ENCODE assay signal across 8 cellular contexts in the genomic region with DNA sequence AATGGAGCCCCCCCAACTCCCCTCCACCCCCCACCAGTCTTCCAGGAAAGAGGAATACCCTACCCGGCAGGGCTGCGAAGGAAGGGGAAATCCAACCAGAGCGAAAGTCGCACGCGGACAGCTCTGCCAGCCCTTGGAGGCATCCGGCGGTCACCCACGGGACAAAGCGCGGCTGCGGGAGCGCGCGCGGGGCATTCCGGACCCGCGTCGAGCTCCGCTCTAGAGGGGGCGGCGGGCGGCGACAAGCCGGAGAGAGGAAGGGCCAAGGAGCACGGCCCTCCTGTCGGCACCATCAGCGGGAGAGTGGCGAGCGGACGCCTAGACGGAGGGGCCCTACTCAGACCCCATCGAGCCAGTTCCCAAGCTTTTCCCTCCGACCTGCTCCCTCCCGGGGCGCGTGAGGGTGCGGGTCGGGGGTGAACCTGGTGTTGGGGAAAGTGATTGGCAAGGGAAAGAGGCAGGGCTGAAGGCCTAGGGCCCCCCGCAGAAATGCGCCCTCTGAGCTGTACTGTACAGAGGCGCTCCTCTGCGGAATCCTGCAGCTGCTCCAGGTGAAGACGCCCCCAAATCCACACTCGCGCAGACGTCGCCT. TPM values are rescaled to one million over a fixed set of nuclear protein-coding genes. Genes with fewer than 3 reads are reported as not detected.
A peak's percentile ranks its signal among the peaks of the same experiment; 100 is the strongest.
DNase-seq lines count a peak whose midpoint lies in the region; ATAC-seq lines count a peak whose summit lies in the region.

No MANE protein-coding gene starts in this region.

- peaks cover 9% of the 10 kb centered on the region for H3K4me1 ChIP-seq in right cardiac atrium (ENCODE audit: control insufficient read depth, insufficient read depth, low read length)

- intact Hi-C loops in activated T-helper 2 cell treated with anti-CD3 and anti-CD28 coated beads, Interferon-gamma antibody, Interleukin-2, Interleukin-4, amounts not matched to agents 10 μg/mL and 5 μg/mL and 100 μg/mL, durations not matched to agents 14 hours and 24 hours and 36 hours (cut with micrococcal nuclease) = loop anchor here (1.0 to 5.0 kb wide), 4 partner anchors 40 to 155 kb away; no protein-coding TSS in a partner anchor
- intact Hi-C loops in right cardiac atrium (cut with DNase I) = loop anchor here in 1 of 4 donors (5.0 kb wide), 1 partner anchor 35 kb away; no protein-coding TSS in a partner anchor

- no peaks in the 10 kb centered on the region for H3K9me3 Mint-ChIP-seq in activated T-helper 2 cell treated with anti-CD3 and anti-CD28 coated beads, Interferon-gamma antibody, Interleukin-2, Interleukin-4, amounts not matched to agents 10 μg/mL and 5 μg/mL and 100 μg/mL, durations not matched to agents 14 hours and 24 hours and 36 hours

- H3K4me3 Mint-ChIP-seq in activated T-helper 2 cell treated with anti-CD3 and anti-CD28 coated beads, Interferon-gamma antibody, Interleukin-2, Interleukin-4, amounts not matched to agents 10 μg/mL and 5 μg/mL and 100 μg/mL, durations not matched to agents 14 hours and 24 hours and 36 hours (ENCODE audit: low read depth) = peak overlapping the region; percentile 75

- H3K27ac ChIP-seq in right cardiac atrium (ENCODE audit: low read length) (no peak overlapping the region), skin epidermis (peak overlapping the region in 17 of 21 experiments; percentile 19 to 86 (median 71))

- peaks cover 30% of the 10 kb centered on the region for H3K4me1 Mint-ChIP-seq in activated T-helper 2 cell treated with anti-CD3 and anti-CD28 coated beads, Interferon-gamma antibody, Interleukin-2, Interleukin-4, amounts not matched to agents 10 μg/mL and 5 μg/mL and 100 μg/mL, durations not matched to agents 14 hours and 24 hours and 36 hours (ENCODE audit: low read depth)

- ATAC-seq in HG02973 (IDR thresholded peaks at IDR 0.05; ENCODE audit: unreplicated experiment) = peak; percentile 15
- peak; percentile 11 to 35 for ATAC-seq in right cardiac atrium

- H3K4me3 ChIP-seq in right cardiac atrium (ENCODE audit: low read length) = peak overlapping the region; percentile 73
- peak overlapping the region; percentile 41 to 82 (median 68) for H3K4me3 ChIP-seq in skin epidermis

- WGBS in right cardiac atrium = 5% methylated on average over 49 of the region's 49 CpGs

- no peak overlapping the region for H3K27ac Mint-ChIP-seq in activated T-helper 2 cell treated with anti-CD3 and anti-CD28 coated beads, Interferon-gamma antibody, Interleukin-2, Interleukin-4, amounts not matched to agents 10 μg/mL and 5 μg/mL and 100 μg/mL, durations not matched to agents 14 hours and 24 hours and 36 hours

- no peaks in the 10 kb centered on the region for H3K27me3 ChIP-seq in right cardiac atrium (ENCODE audit: control insufficient read depth, insufficient read depth)

- peak; percentile 37 for DNase-seq in NCI-H146 (lab: John Stamatoyannopoulos, UW)
- no peak for DNase-seq in NCI-H146 treated with DMSO at 0.1 percent for 48 hours (lab: John Stamatoyannopoulos, UW; ENCODE audit: unreplicated experiment)
- DNase-seq in activated T-helper 2 cell treated with anti-CD3 and anti-CD28 coated beads, Interferon-gamma antibody, Interleukin-2, Interleukin-4, amounts not matched to agents 10 μg/mL and 5 μg/mL and 100 μg/mL, durations not matched to agents 14 hours and 24 hours and 36 hours (ENCODE audit: low spot score) = no peak
- DNase-seq in right cardiac atrium = peak in 1 of 3 donors; percentile 70
- no peak for DNase-seq in kidney glomerular epithelial cell (lab: John Stamatoyannopoulos, UW)
- DNase-seq in NCI-H2171 treated with DMSO at 0.1 percent for 48 hours (lab: John Stamatoyannopoulos, UW) = no peak

- H3K36me3 Mint-ChIP-seq in activated T-helper 2 cell treated with anti-CD3 and anti-CD28 coated beads, Interferon-gamma antibody, Interleukin-2, Interleukin-4, amounts not matched to agents 10 μg/mL and 5 μg/mL and 100 μg/mL, durations not matched to agents 14 hours and 24 hours and 36 hours (ENCODE audit: low read depth) = peaks cover 6% of the 10 kb centered on the region

- peaks cover 18% of the 10 kb centered on the region for H3K27me3 Mint-ChIP-seq in activated T-helper 2 cell treated with anti-CD3 and anti-CD28 coated beads, Interferon-gamma antibody, Interleukin-2, Interleukin-4, amounts not matched to agents 10 μg/mL and 5 μg/mL and 100 μg/mL, durations not matched to agents 14 hours and 24 hours and 36 hours (ENCODE audit: low read depth)

- H3K9me3 ChIP-seq in right cardiac atrium (ENCODE audit: control insufficient read depth, low read length) = no peaks in the 10 kb centered on the region

RNA-seq across cellular contexts. Expression of gene RASSF5, which starts 0.4 kb away (rescaled TPM):
- 180 and 182 TPM in 2 replicates for total RNA-seq in activated T-helper 2 cell treated with anti-CD3 and anti-CD28 coated beads, Interferon-gamma antibody, Interleukin-2, Interleukin-4, amounts not matched to agents 10 μg/mL and 5 μg/mL and 100 μg/mL, durations not matched to agents 14 hours and 24 hours and 36 hours
- 10 to 100 TPM; 17.4 to 29.0 (median 22.0) TPM for total RNA-seq in right cardiac atrium
- 9.3 TPM for polyA plus RNA-seq in right cardiac atrium

RNA-seq across cellular contexts. Expression of gene IKBKE, which starts 36.6 kb away (rescaled TPM):
- total RNA-seq in activated T-helper 2 cell treated with anti-CD3 and anti-CD28 coated beads, Interferon-gamma antibody, Interleukin-2, Interleukin-4, amounts not matched to agents 10 μg/mL and 5 μg/mL and 100 μg/mL, durations not matched to agents 14 hours and 24 hours and 36 hours = 33.8 and 33.9 TPM in 2 replicates
- 1 to 10 TPM; 1.1 to 2.0 (median 1.5) TPM for total RNA-seq in right cardiac atrium
- polyA plus RNA-seq in right cardiac atrium = 0.54 TPM

Comparison
In these comparisons a context has a peak if more than half of its experiments do, and no peak if none do; other contexts are left out.
1. RNA of gene IKBKE, which starts 36.6 kb away (total RNA-seq): 33.8 to 33.9 TPM in activated T-helper 2 cell treated with anti-CD3 and anti-CD28 coated beads, Interferon-gamma antibody, Interleukin-2, Interleukin-4, amounts not matched to agents 10 μg/mL and 5 μg/mL and 100 μg/mL, durations not matched to agents 14 hours and 24 hours and 36 hours; 1.1 to 2.0 TPM in right cardiac atrium; every median in the first group is over 10 times any median in the second.